ENCODE assay signal across 9 cellular contexts in genomic region chr2:161223139-161223732, GRCh38.
DNase-seq lines count a peak whose midpoint lies in the region; ATAC-seq, FAIRE-seq and TF ChIP-seq lines count a peak whose summit lies in the region.
"Had no signal": no experiment of that assay in that cellular context is flagged by ENCODE, and none has a peak within 500 bp of the region (broad histone marks: within the 10 kb centered on the region; RNA-seq: fewer than 3 reads in every experiment).

No MANE protein-coding gene starts in this region.

- peaks cover 5% of the 10 kb centered on the region for H3K4me1 Mint-ChIP-seq in WTC11
- H3K4me1 Mint-ChIP-seq in type B pancreatic cell (ENCODE audit: unreplicated experiment): no peaks in the 10 kb centered on the region

- peak; percentile 89 for TF ChIP-seq CTCF in D721Med (IDR thresholded peaks at IDR 0.05; ENCODE audit: insufficient read depth, missing control alignments)
- TF ChIP-seq CTCF in LNCAP (IDR thresholded peaks at IDR 0.05): peak; percentile 60
- peak; percentile 73 for TF ChIP-seq CTCF in WTC11 (IDR thresholded peaks at IDR 0.05)
- TF ChIP-seq CTCF in type B pancreatic cell (conservative IDR thresholded peaks at IDR 0.05): peak; percentile 88

- no peak overlapping the region for H3K27ac Mint-ChIP-seq in WTC11
- no peak overlapping the region for H3K27ac Mint-ChIP-seq in type B pancreatic cell
- H3K27ac Mint-ChIP-seq: naive thymus-derived CD8-positive, alpha-beta T cell had no signal

- FAIRE-seq in D721Med (lab: Jason Lieb, UNC): peak; percentile 93

- H3K4me3 Mint-ChIP-seq in WTC11 (no peak overlapping the region), type B pancreatic cell (no peak overlapping the region)
- H3K4me3 Mint-ChIP-seq: naive thymus-derived CD8-positive, alpha-beta T cell had no signal

- H3K36me3 Mint-ChIP-seq in WTC11 (no peaks in the 10 kb centered on the region), type B pancreatic cell (peaks cover 16% of the 10 kb centered on the region)

- H3K27me3 Mint-ChIP-seq in WTC11 (ENCODE audit: low read depth): no peaks in the 10 kb centered on the region
- H3K27me3 Mint-ChIP-seq in type B pancreatic cell: no peaks in the 10 kb centered on the region
- H3K27me3 Mint-ChIP-seq: naive thymus-derived CD8-positive, alpha-beta T cell had no signal

- ATAC-seq in GM18909 (IDR thresholded peaks at IDR 0.05; ENCODE audit: poor library complexity, unreplicated experiment) (peak; percentile 78), WTC11 (no peak; the same call in 1 of the 2 replicates), GM21737 (IDR thresholded peaks at IDR 0.05; ENCODE audit: unreplicated experiment) (no peak), HG02970 (IDR thresholded peaks at IDR 0.05; ENCODE audit: low FRiP score, unreplicated experiment) (no peak)

- CTCF ChIA-PET in WTC11 (lab: Charles Lee): interaction anchor here (0.7 to 1.8 kb wide), 8 partner anchors 9 to 353 kb away, joined by 3 to 9 read pairs (median 4); no protein-coding TSS in a partner anchor

- POLR2A ChIA-PET in WTC11 (lab: Charles Lee): no interaction called here

- DNase-seq in D721Med (ENCODE audit: insufficient read length, low spot score) (no peak), WTC11 (ENCODE audit: low spot score) (no peak), iPS-NIHi11 (ENCODE audit: low spot score) (peak; percentile 10), type B pancreatic cell (ENCODE audit: extremely low spot score, unreplicated experiment) (no peak)

- H3K9me3 Mint-ChIP-seq in WTC11 (no peaks in the 10 kb centered on the region), type B pancreatic cell (no peaks in the 10 kb centered on the region)
- H3K9me3 Mint-ChIP-seq: naive thymus-derived CD8-positive, alpha-beta T cell had no signal

TF ChIP-seq in WTC11, 78 proteins besides CTCF, POLR2A, EP300 and RAD21:
- TF ChIP-seq RORB (CRISPR knock-in tag; IDR thresholded peaks at IDR 0.05) (no peak), ZBTB21 (CRISPR knock-in tag; IDR thresholded peaks at IDR 0.05; ENCODE audit: borderline replicate concordance) (no peak), IRF1 (CRISPR knock-in tag; IDR thresholded peaks at IDR 0.05) (no peak), PREB (CRISPR knock-in tag; IDR thresholded peaks at IDR 0.05; ENCODE audit: borderline replicate concordance) (no peak), JUN (CRISPR knock-in tag; IDR thresholded peaks at IDR 0.05) (no peak), TEAD1 (CRISPR knock-in tag; IDR thresholded peaks at IDR 0.05) (no peak), TEAD4 (CRISPR knock-in tag; IDR thresholded peaks at IDR 0.05) (no peak), CBFB (CRISPR knock-in tag; IDR thresholded peaks at IDR 0.05; ENCODE audit: low read depth) (no peak), MYBL2 (CRISPR knock-in tag; IDR thresholded peaks at IDR 0.05) (no peak), RELA (CRISPR knock-in tag; IDR thresholded peaks at IDR 0.05; ENCODE audit: borderline replicate concordance) (no peak)
